In genomic region chr2:176385838-176386237, GRCh38 we compare ENCODE assay signal across 29 cellular contexts.
DNase-seq lines count a peak whose midpoint lies in the region; ATAC-seq and TF ChIP-seq lines count a peak whose summit lies in the region.
"Had no signal": no experiment of that assay in that cellular context is flagged by ENCODE, and none has a peak within 500 bp of the region (broad histone marks: within the 10 kb centered on the region; RNA-seq: fewer than 3 reads in every experiment).

No MANE protein-coding gene starts in this region.

- H2AFZ ChIP-seq in DND-41 (ENCODE audit: low read depth, low read length) (peak overlapping the region; percentile 7; the same call in 1 of the 2 replicates), HCT116 (ENCODE audit: low read depth, low read length, poor library complexity, severe bottlenecking) (no peak overlapping the region)

- no CpG with 5 or more reads among the region's 2 CpGs for WGBS in iPS DF 6.9 (ENCODE audit: insufficient coverage, insufficient read length)

- CTCF ChIA-PET in HCT116 (lab: Charles Lee), result no interaction called here

- H3K27me3 ChIP-seq in DND-41 (ENCODE audit: insufficient read depth, low read length, poor library complexity) (no peaks in the 10 kb centered on the region), HCT116 (ENCODE audit: insufficient read depth, low read length) (no peaks in the 10 kb centered on the region), iPS DF 6.9 (ENCODE audit: control insufficient read depth, insufficient read depth, low read length) (no peaks in the 10 kb centered on the region), tibial artery (no peaks in the 10 kb centered on the region)
- H3K27me3 ChIP-seq: adrenal gland, Peyer's patch, suprapubic skin had no signal

- TF ChIP-seq CTCF in DND-41 (IDR thresholded peaks at IDR 0.05; ENCODE audit: borderline replicate concordance, extremely low read depth, low read length, poor library complexity, severe bottlenecking), result no peak
- peak in 2 of 3 experiments; percentile 12 to 15; a peak in 1 of 6 replicates for TF ChIP-seq CTCF in HCT116 (IDR thresholded peaks at IDR 0.05 in 2 of 3, conservative IDR thresholded peaks at IDR 0.05 in 1 of 3; ENCODE audit: borderline replicate concordance in 1 of 3, insufficient read depth in 1 of 3, low read depth in 2 of 3, low read length in 2 of 3)
- TF ChIP-seq CTCF in tibial artery (IDR thresholded peaks at IDR 0.05), result no peak

- no peak overlapping the region for H3K4me2 ChIP-seq in DND-41 (ENCODE audit: insufficient read depth, low read length)
- no peak overlapping the region for H3K4me2 ChIP-seq in HCT116 (ENCODE audit: low read length)

- no peaks in the 10 kb centered on the region; the same call in 1 of the 2 replicates for H3K9me2 ChIP-seq in HCT116 (ENCODE audit: insufficient read depth)

- POLR2A ChIA-PET in HCT116 (lab: Charles Lee), result no interaction called here

- H3K79me2 ChIP-seq in DND-41 (ENCODE audit: insufficient read depth, low read length) (no peaks in the 10 kb centered on the region), HCT116 (ENCODE audit: insufficient read depth, low read length) (no peaks in the 10 kb centered on the region)

- intact Hi-C loops in HCT116 (cut with micrococcal nuclease), result no loop called here
- intact Hi-C loops in tibial artery (cut with DNase I; ENCODE audit: low total_unique reads), result no loop called here

- H3K4me1 ChIP-seq in DND-41 (ENCODE audit: insufficient read depth, low read length) (no peaks in the 10 kb centered on the region), HCT116 (ENCODE audit: control insufficient read depth in 1 of 2, insufficient read depth in 2 of 2, low read length in 2 of 2) (no peaks in the 10 kb centered on the region), iPS DF 6.9 (ENCODE audit: control insufficient read depth, insufficient read depth, low read length) (no peaks in the 10 kb centered on the region), tibial artery (peaks cover 0 to 22% (median 11%) of the 10 kb centered on the region in 4 donors)
- H3K4me1 ChIP-seq: adrenal gland, foreskin keratinocyte, Peyer's patch, suprapubic skin had no signal

- DNase-seq in DND-41 (no peak), HCT116 (ENCODE audit: low read depth, low spot score) (no peak), OCI-M1 (lab: John Stamatoyannopoulos, UW) (peak; percentile 23), iPS DF 6.9 (ENCODE audit: low read depth, low spot score) (peak; percentile 16), tibial artery (no peak), A172 (ENCODE audit: low spot score) (no peak)
- DNase-seq: activated CD4-positive, alpha-beta T cell treated with anti-CD3 and anti-CD28 coated beads, Interleukin-2, amount 10 ng/mL, durations not matched to agents 7 days and 5 days; activated naive CD4-positive, alpha-beta T cell treated with Interleukin-2 at 50 U/mL for 16 hours; activated T-cell treated with anti-CD3 and anti-CD28 coated beads, Interleukin-2, amount 50 U/mL, for 72 hours; adrenal gland; CD8-positive, alpha-beta T cell; DMS153; effector memory CD8-positive, alpha-beta T cell; foreskin keratinocyte; GDM1; hippocampal formation; islet precursor cell; left ventricle myocardium superior; natural killer cell; NCI-H1436; Peyer's patch; stimulated activated CD4-positive, alpha-beta T cell treated with anti-CD3 and anti-CD28 coated beads, Interleukin-2, amount 100 ng/mL, for 48 hours; T-helper 17 cell had no signal

- H3K9me3 ChIP-seq in DND-41 (ENCODE audit: insufficient read depth, low read length, severe bottlenecking) (no peaks in the 10 kb centered on the region), HCT116 (ENCODE audit: control insufficient read depth in 1 of 2, insufficient read depth in 1 of 2, low read depth in 1 of 2, low read length in 2 of 2) (no peaks in the 10 kb centered on the region), iPS DF 6.9 (ENCODE audit: control insufficient read depth, insufficient read depth, low read length) (no peaks in the 10 kb centered on the region), tibial artery (no peaks in the 10 kb centered on the region)
- H3K9me3 ChIP-seq: adrenal gland, Peyer's patch, suprapubic skin had no signal

- H3K9ac ChIP-seq in DND-41 (ENCODE audit: low read depth, low read length) (no peak overlapping the region), HCT116 (ENCODE audit: low read length) (no peak overlapping the region)

- no peaks in the 10 kb centered on the region for H4K20me1 ChIP-seq in DND-41 (ENCODE audit: insufficient read depth, low read length)
- H4K20me1 ChIP-seq in HCT116 (ENCODE audit: insufficient read depth), result no peaks in the 10 kb centered on the region

- H3K36me3 ChIP-seq in DND-41 (ENCODE audit: insufficient read depth, low read length), result no peaks in the 10 kb centered on the region
- H3K36me3 ChIP-seq in HCT116 (ENCODE audit: control insufficient read depth in 1 of 2, insufficient read depth in 2 of 2, low read length in 2 of 2), result no peaks in the 10 kb centered on the region
- H3K36me3 ChIP-seq in iPS DF 6.9 (ENCODE audit: control insufficient read depth, insufficient read depth, low read length), result no peaks in the 10 kb centered on the region
- no peaks in the 10 kb centered on the region for H3K36me3 ChIP-seq in tibial artery
- H3K36me3 ChIP-seq: adrenal gland, Peyer's patch, suprapubic skin had no signal

- no TSS peak for BruUV-seq in HCT116 (replicated peaks; lab: Mats Ljungman, UMichigan)

- H3K4me3 ChIP-seq in DND-41 (ENCODE audit: low read depth in 1 of 2, low read length in 2 of 2), result no peak overlapping the region
- H3K4me3 ChIP-seq in HCT116 (replicated peaks in 1 of 2; ENCODE audit: low read depth in 1 of 2, low read length in 2 of 2), result no peak overlapping the region
- no peak overlapping the region for H3K4me3 ChIP-seq in iPS DF 6.9 (ENCODE audit: low read length)
- no peak overlapping the region for H3K4me3 ChIP-seq in tibial artery
- H3K4me3 ChIP-seq: adrenal gland, GM12878, Peyer's patch, SK-N-MC, suprapubic skin had no signal

- no peak for TF ChIP-seq POLR2A in HCT116 (IDR thresholded peaks at IDR 0.05; ENCODE audit: borderline replicate concordance, extremely low read depth, insufficient read depth, insufficient read length)

- RAD21 ChIA-PET in HCT116 (lab: Charles Lee; ENCODE audit: low non-redundant PET in 1 of 2, low total read pairs in 2 of 2, uncharacterized antibody in 2 of 2, unreplicated experiment in 2 of 2), result no interaction called here

- TF ChIP-seq RAD21 in HCT116 (IDR thresholded peaks at IDR 0.05; ENCODE audit: low read depth), result no peak

- no peak for ATAC-seq in DND-41 (ENCODE audit: insufficient read depth, low read depth)
- ATAC-seq in HCT116, result peak; percentile 50; the same call in 1 of the 2 replicates
- no peak for ATAC-seq in GM18909 (IDR thresholded peaks at IDR 0.05; ENCODE audit: poor library complexity, unreplicated experiment)
- ATAC-seq: activated T-cell treated with anti-CD3 and anti-CD28 coated beads, Interleukin-2, amount 50 U/mL, for 72 hours; CD8-positive, alpha-beta T cell; effector memory CD8-positive, alpha-beta T cell; esophagus mucosa; foreskin keratinocyte; GM12878; left ventricle myocardium superior; natural killer cell; stimulated activated memory B cell treated with anti-CD40 and anti-IgM and Interleukin-4, amounts not matched to agents 10 μg/mL and 1 μg/mL and 100 μg/mL, for 72 hours; T-helper 17 cell had no signal

- H3K27ac ChIP-seq in DND-41 (ENCODE audit: low read length), result no peak overlapping the region
- no peak overlapping the region for H3K27ac ChIP-seq in HCT116 (ENCODE audit: low read depth, low read length)
- H3K27ac ChIP-seq in iPS DF 6.9 (ENCODE audit: low read length), result no peak overlapping the region
- no peak overlapping the region for H3K27ac ChIP-seq in tibial artery
- H3K27ac ChIP-seq: adrenal gland, foreskin keratinocyte, Peyer's patch, SK-N-MC, suprapubic skin had no signal

TF ChIP-seq in HCT116, 20 proteins besides CTCF, POLR2A, EP300 and RAD21:
- TF ChIP-seq CBX3 (IDR thresholded peaks at IDR 0.05; ENCODE audit: low read depth) (no peak), ZFX (IDR thresholded peaks at IDR 0.05) (no peak), CEBPB (IDR thresholded peaks at IDR 0.05; ENCODE audit: low read depth) (no peak), SP1 (IDR thresholded peaks at IDR 0.05; ENCODE audit: low read depth) (no peak), FOSL1 (IDR thresholded peaks at IDR 0.05; ENCODE audit: low read depth) (no peak), EZH2 (IDR thresholded peaks at IDR 0.05) (no peak), EGR1 (IDR thresholded peaks at IDR 0.05; ENCODE audit: low read depth) (no peak), TCF7L2 (IDR thresholded peaks at IDR 0.05; ENCODE audit: borderline replicate concordance, extremely low read depth, insufficient read depth, insufficient read length) (no peak), EZH2phosphoT487 (IDR thresholded peaks at IDR 0.05; ENCODE audit: borderline replicate concordance) (no peak), ATF3 (IDR thresholded peaks at IDR 0.05) (no peak), MAX (IDR thresholded peaks at IDR 0.05) (no peak), ELF1 (IDR thresholded peaks at IDR 0.05; ENCODE audit: borderline replicate concordance, low read depth) (no peak)

Comparison
In these comparisons a context has a peak if more than half of its experiments do, and no peak if none do; other contexts are left out.
1. DNase-seq: peak in OCI-M1 (single experiment) and iPS DF 6.9 (single experiment); none in DND-41 (single experiment), HCT116 (single experiment), tibial artery (0 of 2) and A172 (single experiment).
2. CTCF ChIP-seq: peak in HCT116 (2 of 3); none in DND-41 (single experiment) and tibial artery (0 of 2).